9 cellular contexts compared by ENCODE assay signal in the genomic region with DNA sequence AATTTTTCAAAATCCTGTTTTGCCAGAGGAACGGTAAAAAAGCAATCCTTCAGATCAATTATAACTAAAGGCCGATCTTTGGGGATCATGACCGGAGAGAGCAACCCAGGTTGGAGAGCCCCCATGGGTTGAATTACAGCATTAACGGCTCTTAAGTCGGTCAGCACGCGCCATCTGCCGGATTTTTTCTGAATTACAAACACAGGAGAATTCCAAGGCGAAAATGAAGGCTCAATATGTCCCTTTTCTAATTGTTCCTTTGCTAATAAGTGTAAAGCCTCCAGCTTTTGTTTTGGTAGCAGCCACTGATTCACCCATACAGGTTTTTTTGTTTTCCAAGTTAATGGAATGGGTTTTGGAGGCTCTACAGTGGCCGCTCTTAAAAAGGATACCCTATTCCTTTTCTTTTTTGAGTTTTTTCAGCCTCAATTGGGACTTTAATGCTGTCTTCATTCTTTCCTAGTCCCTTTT. TPM values are rescaled to one million over a fixed set of nuclear protein-coding genes. Genes with fewer than 3 reads are reported as not detected.
A peak's percentile ranks its signal among the peaks of the same experiment; 100 is the strongest.
DNase-seq lines count a peak whose midpoint lies in the region; ATAC-seq and TF ChIP-seq lines count a peak whose summit lies in the region.
"Had no signal": no experiment of that assay in that cellular context is flagged by ENCODE, and none has a peak within 500 bp of the region (broad histone marks: within the 10 kb centered on the region; RNA-seq: fewer than 3 reads in every experiment).

No MANE protein-coding gene starts in this region.

- peak; percentile 57 to 82 (median 72) for TF ChIP-seq CTCF in HCT116 (IDR thresholded peaks at IDR 0.05 in 2 of 3, conservative IDR thresholded peaks at IDR 0.05 in 1 of 3; ENCODE audit: borderline replicate concordance in 1 of 3, insufficient read depth in 1 of 3, low read depth in 2 of 3, low read length in 2 of 3)

- H3K4me2 ChIP-seq in HCT116 (ENCODE audit: low read length): peak overlapping the region; percentile 45

- H3K4me3 ChIP-seq in HCT116 (replicated peaks in 1 of 2; ENCODE audit: low read depth in 1 of 2, low read length in 2 of 2): no peak overlapping the region
- H3K4me3 ChIP-seq in effector memory CD4-positive, alpha-beta T cell (ENCODE audit: insufficient read depth, low read depth, low read length, poor library complexity, severe bottlenecking): no peak overlapping the region
- no peak overlapping the region for H3K4me3 ChIP-seq in naive thymus-derived CD4-positive, alpha-beta T cell (ENCODE audit: low read length)

- no TSS peak for BruUV-seq in HCT116 (replicated peaks; lab: Mats Ljungman, UMichigan)

- TF ChIP-seq RAD21 in HCT116 (IDR thresholded peaks at IDR 0.05; ENCODE audit: low read depth): peak; percentile 85

- peak overlapping the region in 1 of 10 donors; percentile 14 for H3K4me3 Mint-ChIP-seq in naive thymus-derived CD4-positive, alpha-beta T cell

- H3K9me3 ChIP-seq in HCT116 (ENCODE audit: control insufficient read depth in 1 of 2, insufficient read depth in 1 of 2, low read depth in 1 of 2, low read length in 2 of 2): no peaks in the 10 kb centered on the region
- no peaks in the 10 kb centered on the region for H3K9me3 ChIP-seq in effector memory CD4-positive, alpha-beta T cell (ENCODE audit: control insufficient read depth, low read length)
- H3K9me3 ChIP-seq in naive thymus-derived CD4-positive, alpha-beta T cell (ENCODE audit: control insufficient read depth in 2 of 3, low read length in 3 of 3): no peaks in the 10 kb centered on the region

- ATAC-seq in HCT116: no peak
- no peak for ATAC-seq in naive thymus-derived CD4-positive, alpha-beta T cell
- ATAC-seq in HG02973 (IDR thresholded peaks at IDR 0.05; ENCODE audit: unreplicated experiment): no peak

- POLR2A ChIA-PET in HCT116 (lab: Charles Lee): interaction anchor here (1.0 kb wide), 1 partner anchor 237 kb away, joined by 3 read pairs; no protein-coding TSS in a partner anchor
- POLR2A ChIA-PET in naive thymus-derived CD4-positive, alpha-beta T cell (lab: Charles Lee): interaction anchor here (0.6 to 1.0 kb wide), 3 partner anchors 114 to 237 kb away, joined by 3 read pairs; no protein-coding TSS in a partner anchor

- no peaks in the 10 kb centered on the region for H4K20me1 ChIP-seq in HCT116 (ENCODE audit: insufficient read depth)

- no peaks in the 10 kb centered on the region for H3K9me2 ChIP-seq in HCT116 (ENCODE audit: insufficient read depth)

- TF ChIP-seq POLR2A in HCT116 (IDR thresholded peaks at IDR 0.05; ENCODE audit: borderline replicate concordance, extremely low read depth, insufficient read depth, insufficient read length): no peak

- H3K27me3 Mint-ChIP-seq in naive thymus-derived CD4-positive, alpha-beta T cell: no peaks in the 10 kb centered on the region

- RAD21 ChIA-PET in HCT116 (lab: Charles Lee; ENCODE audit: low non-redundant PET in 1 of 2, low total read pairs in 2 of 2, uncharacterized antibody in 2 of 2, unreplicated experiment in 2 of 2): no interaction called here

- DNase-seq in AML-193 (lab: John Stamatoyannopoulos, UW): peak; percentile 71 to 84
- peak; percentile 64 for DNase-seq in HCT116 (ENCODE audit: low read depth, low spot score)
- peak; percentile 93 for DNase-seq in NCI-H82 (lab: John Stamatoyannopoulos, UW)
- DNase-seq in activated CD4-positive, alpha-beta T cell treated with anti-CD3 and anti-CD28 coated beads, Interleukin-2, amount 50 U/mL, for 4 hours: peak; percentile 65
- DNase-seq in effector memory CD4-positive, alpha-beta T cell: peak; percentile 30 to 63 (median 47)
- DNase-seq in naive thymus-derived CD4-positive, alpha-beta T cell: peak; percentile 32 to 74 (median 62)
- DNase-seq in stimulated activated naive CD4-positive, alpha-beta T cell (lab: John Stamatoyannopoulos, UW): peak; percentile 26 to 73 (median 58)

- H2AFZ ChIP-seq in HCT116 (ENCODE audit: low read depth, low read length, poor library complexity, severe bottlenecking): no peak overlapping the region

- peaks cover 0 to 11% of the 10 kb centered on the region in 2 experiments; a peak in 3 of 4 replicates for H3K4me1 ChIP-seq in HCT116 (ENCODE audit: control insufficient read depth in 1 of 2, insufficient read depth in 2 of 2, low read length in 2 of 2)
- no peaks in the 10 kb centered on the region for H3K4me1 ChIP-seq in effector memory CD4-positive, alpha-beta T cell (ENCODE audit: control insufficient read depth, insufficient read depth, low read length, poor library complexity, severe bottlenecking)
- no peaks in the 10 kb centered on the region for H3K4me1 ChIP-seq in naive thymus-derived CD4-positive, alpha-beta T cell (ENCODE audit: control insufficient read depth in 2 of 2, insufficient read depth in 2 of 2, low read length in 2 of 2)

- peaks cover 0 to 17% (median 5%) of the 10 kb centered on the region in 7 donors for H3K4me1 Mint-ChIP-seq in naive thymus-derived CD4-positive, alpha-beta T cell

- intact Hi-C loops in HCT116 (cut with micrococcal nuclease): loop anchor here (1.0 to 2.0 kb wide), 4 partner anchors 173 to 824 kb away; no protein-coding TSS in a partner anchor
- intact Hi-C loops in naive thymus-derived CD4-positive, alpha-beta T cell (cut with micrococcal nuclease): loop anchor here (1.0 to 10.0 kb wide), 7 partner anchors 9 to 1114 kb away; partner anchors contain the start of genes PRICKLE4 (in 1 of the 2), RPL7L1 (in 1 of the 2) and TOMM6 (in 1 of the 2)

- peak overlapping the region in 1 of 9 donors; percentile 14 for H3K27ac Mint-ChIP-seq in naive thymus-derived CD4-positive, alpha-beta T cell

- H3K36me3 ChIP-seq in HCT116 (ENCODE audit: control insufficient read depth in 1 of 2, insufficient read depth in 2 of 2, low read length in 2 of 2): no peaks in the 10 kb centered on the region
- no peaks in the 10 kb centered on the region for H3K36me3 ChIP-seq in effector memory CD4-positive, alpha-beta T cell (ENCODE audit: control insufficient read depth, insufficient read depth, low read length)
- no peaks in the 10 kb centered on the region for H3K36me3 ChIP-seq in naive thymus-derived CD4-positive, alpha-beta T cell (ENCODE audit: control insufficient read depth in 2 of 3, insufficient read depth in 3 of 3, low read length in 3 of 3)

- H3K9me3 Mint-ChIP-seq in naive thymus-derived CD4-positive, alpha-beta T cell: peaks cover 0 to 1% (median 0%) of the 10 kb centered on the region in 11 donors

- CTCF ChIA-PET in HCT116 (lab: Charles Lee): interaction anchor here (0.9 to 1.0 kb wide), 3 partner anchors 172 to 1112 kb away, joined by 3 read pairs; partner anchors contain the start of gene TOMM6
- CTCF ChIA-PET in naive thymus-derived CD4-positive, alpha-beta T cell (lab: Charles Lee): interaction anchor here (0.7 to 1.0 kb wide), 3 partner anchors 22 to 237 kb away, joined by 3 to 4 read pairs (median 4); no protein-coding TSS in a partner anchor

- H3K9ac ChIP-seq in HCT116 (ENCODE audit: low read length): no peak overlapping the region

- H3K27me3 ChIP-seq in HCT116 (ENCODE audit: insufficient read depth, low read length): no peaks in the 10 kb centered on the region
- no peaks in the 10 kb centered on the region for H3K27me3 ChIP-seq in effector memory CD4-positive, alpha-beta T cell (replicated peaks; ENCODE audit: control insufficient read depth, insufficient read depth, low read length, poor library complexity, severe bottlenecking)
- H3K27me3 ChIP-seq in naive thymus-derived CD4-positive, alpha-beta T cell (ENCODE audit: control insufficient read depth in 2 of 2, insufficient read depth in 2 of 2, low read length in 2 of 2): no peaks in the 10 kb centered on the region

- H3K36me3 Mint-ChIP-seq in naive thymus-derived CD4-positive, alpha-beta T cell: no peaks in the 10 kb centered on the region

- H3K79me2 ChIP-seq in HCT116 (ENCODE audit: insufficient read depth, low read length): no peaks in the 10 kb centered on the region

- H3K27ac ChIP-seq in HCT116 (ENCODE audit: low read depth, low read length): no peak overlapping the region
- H3K27ac ChIP-seq in effector memory CD4-positive, alpha-beta T cell (ENCODE audit: insufficient read depth, low read length, poor library complexity, severe bottlenecking): no peak overlapping the region
- H3K27ac ChIP-seq in naive thymus-derived CD4-positive, alpha-beta T cell (ENCODE audit: low read depth, low read length): no peak overlapping the region

TF ChIP-seq in HCT116, 20 proteins besides CTCF, POLR2A, EP300 and RAD21 (continues in another document):
- TF ChIP-seq ZBTB33 (IDR thresholded peaks at IDR 0.05; ENCODE audit: extremely low read depth, insufficient replicate concordance, low read length) (no peak), MAX (IDR thresholded peaks at IDR 0.05) (no peak), YY1 (IDR thresholded peaks at IDR 0.05; ENCODE audit: extremely low read depth, insufficient replicate concordance, low read depth, low read length) (no peak)

RNA-seq across cellular contexts. Expression of gene PTCRA, which starts 16.9 kb away (rescaled TPM):
- not detected for total RNA-seq in HCT116 (2021; ENCODE audit: unreplicated experiment)
- 0.10 TPM in 1 of 2 replicates, not detected in the other for polyA plus RNA-seq in HCT116 (2012)
- under 1 TPM in 2 of 5 experiments, not detected in 3; 0.56 to 0.93 TPM for total RNA-seq in naive thymus-derived CD4-positive, alpha-beta T cell
- polyA plus RNA-seq in naive thymus-derived CD4-positive, alpha-beta T cell: not detected
- total RNA-seq: urinary bladder had no signal
- polyA plus RNA-seq: urinary bladder had no signal

RNA-seq across cellular contexts. Expression of gene RPL7L1, which starts 19.5 kb away (rescaled TPM):
- 125 TPM for total RNA-seq in HCT116 (2021; ENCODE audit: unreplicated experiment)
- 55.4 and 72.5 TPM in 2 replicates for polyA plus RNA-seq in HCT116 (2012)
- total RNA-seq in naive thymus-derived CD4-positive, alpha-beta T cell: 10 to 100 TPM; 65.6 to 91.7 (median 78.1) TPM
- polyA plus RNA-seq in naive thymus-derived CD4-positive, alpha-beta T cell: 10 to 100 TPM; 71.4 to 90.7 TPM

RNA-seq across cellular contexts. Expression of gene CNPY3, which starts 30.4 kb away (rescaled TPM):
- total RNA-seq in HCT116 (2021; ENCODE audit: unreplicated experiment): 49.1 TPM
- 55.2 and 60.5 TPM in 2 replicates for polyA plus RNA-seq in HCT116 (2012)
- 10 to 100 TPM; 58.6 to 98.9 (median 87.4) TPM for total RNA-seq in naive thymus-derived CD4-positive, alpha-beta T cell
- polyA plus RNA-seq in naive thymus-derived CD4-positive, alpha-beta T cell: 100 to 1,000 TPM in 1 of 2 donors, 10 to 100 TPM in 1; 92.7 to 134 TPM
